ENCODE assay signal across 30 cellular contexts in genomic region chr3:70774641-70775040, GRCh38.
"Had no signal": no experiment of that assay in that cellular context is flagged by ENCODE, and none has a peak within 500 bp of the region (broad histone marks: within the 10 kb centered on the region; RNA-seq: fewer than 3 reads in every experiment).

No MANE protein-coding gene starts in this region.

- H3K4me1 ChIP-seq: ascending aorta had no signal

- H3K27me3 ChIP-seq: ascending aorta had no signal

- H3K27ac ChIP-seq: ascending aorta, SK-N-MC, WERI-Rb-1 had no signal

- ATAC-seq: activated CD8-positive, alpha-beta memory T cell treated with anti-CD3 and anti-CD28 coated beads, Interleukin-2, amount 10 ng/mL, durations not matched to agents 7 days and 5 days; activated T-cell treated with anti-CD3 and anti-CD28 coated beads, Interleukin-2, amount 50 U/mL, for 72 hours; activated T-helper 17 cell treated with anti-CD3 and anti-CD28 coated beads, Interleukin-2, amount 50 U/mL, for 72 hours had no signal

- H3K9me3 ChIP-seq: ascending aorta had no signal

- H3K4me3 ChIP-seq: ascending aorta, SK-N-MC had no signal

- H3K36me3 ChIP-seq: ascending aorta, WERI-Rb-1 had no signal

- DNase-seq: activated CD4-positive, alpha-beta memory T cell treated with anti-CD3 and anti-CD28 coated beads, Interleukin-2, amount 10 ng/mL, durations not matched to agents 7 days and 5 days; activated CD4-positive, alpha-beta T cell treated with anti-CD3 and anti-CD28 coated beads for 1 hour; activated CD4-positive, alpha-beta T cell treated with anti-CD3 and anti-CD28 coated beads for 48 hours; activated CD4-positive, CD25-positive, alpha-beta regulatory T cell; activated CD8-positive, alpha-beta memory T cell treated with anti-CD3 and anti-CD28 coated beads for 24 hours; activated CD8-positive, alpha-beta memory T cell treated with anti-CD3 and anti-CD28 coated beads, Interleukin-2, amount 10 ng/mL, durations not matched to agents 7 days and 5 days; activated CD8-positive, alpha-beta memory T cell treated with anti-CD3 and anti-CD28 coated beads, Interleukin-2, amount 50 U/mL, for 48 hours; activated effector memory CD4-positive, alpha-beta T cell treated with anti-CD3 and anti-CD28 coated beads, Interleukin-2, amount 50 U/mL, for 16 hours; activated naive CD4-positive, alpha-beta T cell; activated naive CD8-positive, alpha-beta T cell treated with anti-CD3 and anti-CD28 coated beads, Interleukin-2, amount 10 ng/mL, durations not matched to agents 7 days and 5 days; activated T-cell treated with anti-CD3 and anti-CD28 coated beads, Interleukin-2, amount 50 U/mL, for 72 hours; amygdala; KG1; NCI-H1092 treated with DMSO at 0.1 percent for 48 hours; NCI-H146; NCI-H187; NCI-H2029 treated with DMSO at 0.1 percent for 48 hours; NCI-H2107; NCI-H2171 treated with DMSO at 0.1 percent for 48 hours; NCI-H2227 treated with DMSO at 0.1 percent for 48 hours; NCI-H446; NCI-H510A treated with DMSO at 0.1 percent for 48 hours; NCI-H526 treated with DMSO at 0.1 percent for 48 hours; NCI-H774; Right ventricle myocardium superior; T1000; WERI-Rb-1 had no signal
